Comparison of ENCODE assay signal across 8 cellular contexts in the genomic region with DNA sequence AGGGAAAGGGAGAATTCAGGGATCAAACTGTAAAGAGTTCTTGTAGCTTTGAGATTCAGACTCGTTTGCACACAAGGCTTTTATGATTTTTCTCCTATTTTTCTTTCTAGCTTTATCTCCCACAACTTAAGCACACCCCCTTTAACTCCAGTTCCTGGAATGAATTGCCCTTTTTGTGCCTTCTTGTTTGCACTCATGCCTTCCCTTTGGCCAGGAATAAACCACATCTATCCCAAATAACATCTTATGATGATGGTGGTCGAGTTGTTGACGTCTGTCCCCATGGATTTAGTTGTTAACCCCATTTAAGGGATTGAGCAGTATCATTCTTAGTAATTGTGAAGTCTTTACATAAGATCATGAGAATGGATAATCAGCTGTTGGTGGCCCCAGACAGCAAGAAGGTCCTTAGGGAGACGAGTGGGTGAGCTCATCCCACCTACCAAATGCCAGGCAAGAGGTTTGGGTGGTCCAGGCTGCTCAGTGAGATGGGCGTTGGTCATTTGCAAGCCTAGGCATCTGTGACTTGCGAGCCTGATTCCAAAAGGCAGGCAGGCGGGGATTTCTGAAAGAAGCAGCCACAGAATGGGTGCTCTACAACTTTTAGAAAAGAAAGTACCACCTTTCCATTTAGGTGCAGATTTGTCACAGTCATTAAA. TPM values are rescaled to one million over a fixed set of nuclear protein-coding genes. Genes with fewer than 3 reads are reported as not detected.
DNase-seq lines count a peak whose midpoint lies in the region; ATAC-seq, FAIRE-seq and TF ChIP-seq lines count a peak whose summit lies in the region.

No MANE protein-coding gene starts in this region.

- no peak for DNase-seq in activated naive CD4-positive, alpha-beta T cell treated with anti-CD3 and anti-CD28 coated beads for 36 hours
- DNase-seq in activated naive CD4-positive, alpha-beta T cell treated with anti-CD3 and anti-CD28 coated beads, Interleukin-2, amount 50 U/mL, for 16 hours, result no peak
- no peak for DNase-seq in astrocyte (ENCODE audit: low read depth)
- DNase-seq in memory B cell (ENCODE audit: low spot score in 2 of 2), result no peak
- no peak for DNase-seq in upper lobe of right lung
- DNase-seq in NCI-H2107 treated with DMSO at 0.1 percent for 48 hours (lab: John Stamatoyannopoulos, UW; ENCODE audit: unreplicated experiment), result no peak

- no peak overlapping the region for H3K27ac Mint-ChIP-seq in activated naive CD4-positive, alpha-beta T cell treated with anti-CD3 and anti-CD28 coated beads for 36 hours
- H3K27ac Mint-ChIP-seq in astrocyte (ENCODE audit: unreplicated experiment) (peak overlapping the region; percentile 8), memory B cell (peak overlapping the region; percentile 28)

- H3K27me3 ChIP-seq in astrocyte (ENCODE audit: insufficient read depth, low read length), result no peaks in the 10 kb centered on the region
- no peaks in the 10 kb centered on the region for H3K27me3 ChIP-seq in upper lobe of right lung

- intact Hi-C loops in activated naive CD4-positive, alpha-beta T cell treated with anti-CD3 and anti-CD28 coated beads for 36 hours (cut with micrococcal nuclease), result loop anchor here (2.0 to 10.0 kb wide), 4 partner anchors 23 to 1367 kb away; a partner anchor contains a TSS
- intact Hi-C loops in upper lobe of right lung (cut with DNase I), result no loop called here

- FAIRE-seq in astrocyte (lab: Jason Lieb, UNC), result no peak

- H3K27me3 Mint-ChIP-seq in activated naive CD4-positive, alpha-beta T cell treated with anti-CD3 and anti-CD28 coated beads for 36 hours (ENCODE audit: low read depth), result no peaks in the 10 kb centered on the region
- H3K27me3 Mint-ChIP-seq in astrocyte (ENCODE audit: low read depth, unreplicated experiment) (no peaks in the 10 kb centered on the region), memory B cell (no peaks in the 10 kb centered on the region)

- H3K4me3 ChIP-seq in astrocyte (ENCODE audit: insufficient read depth, low read depth, low read length), result peak overlapping the region; percentile 91
- H3K4me3 ChIP-seq in upper lobe of right lung, result peak overlapping the region; percentile 82

- peak overlapping the region; percentile 96 for H3K4me2 ChIP-seq in astrocyte (ENCODE audit: low read length)

- H2AFZ ChIP-seq in astrocyte (ENCODE audit: low read depth, low read length), result no peak overlapping the region

- peaks cover 16% of the 10 kb centered on the region for H3K36me3 Mint-ChIP-seq in activated naive CD4-positive, alpha-beta T cell treated with anti-CD3 and anti-CD28 coated beads for 36 hours (ENCODE audit: low read depth)
- H3K36me3 Mint-ChIP-seq in astrocyte (ENCODE audit: low read depth, unreplicated experiment) (peaks cover 8% of the 10 kb centered on the region), memory B cell (peaks cover 5% of the 10 kb centered on the region)

- H3K4me1 ChIP-seq in astrocyte (ENCODE audit: insufficient read depth, low read length) (peaks cover 25% of the 10 kb centered on the region), upper lobe of right lung (peaks cover 37% of the 10 kb centered on the region)

- H3K4me3 Mint-ChIP-seq in activated naive CD4-positive, alpha-beta T cell treated with anti-CD3 and anti-CD28 coated beads for 36 hours, result peak overlapping the region; percentile 93
- H3K4me3 Mint-ChIP-seq in astrocyte (ENCODE audit: unreplicated experiment) (peak overlapping the region; percentile 91), memory B cell (peak overlapping the region; percentile 78)

- H3K9me3 ChIP-seq in astrocyte (ENCODE audit: insufficient read depth, low read depth, low read length) (no peaks in the 10 kb centered on the region), upper lobe of right lung (no peaks in the 10 kb centered on the region)

- peaks cover 47% of the 10 kb centered on the region for H3K4me1 Mint-ChIP-seq in activated naive CD4-positive, alpha-beta T cell treated with anti-CD3 and anti-CD28 coated beads for 36 hours (ENCODE audit: low read depth)
- H3K4me1 Mint-ChIP-seq in astrocyte (ENCODE audit: low read depth, unreplicated experiment) (peaks cover 19% of the 10 kb centered on the region), memory B cell (peaks cover 16% of the 10 kb centered on the region)

- H3K9me3 Mint-ChIP-seq in activated naive CD4-positive, alpha-beta T cell treated with anti-CD3 and anti-CD28 coated beads for 36 hours, result no peaks in the 10 kb centered on the region
- H3K9me3 Mint-ChIP-seq in astrocyte (ENCODE audit: unreplicated experiment), result no peaks in the 10 kb centered on the region
- H3K9me3 Mint-ChIP-seq in memory B cell, result no peaks in the 10 kb centered on the region

- CTCF ChIA-PET in activated naive CD4-positive, alpha-beta T cell treated with anti-CD3 and anti-CD28 coated beads for 36 hours (lab: Charles Lee), result interaction anchor here (0.6 to 2.8 kb wide), 6 partner anchors 15 to 302 kb away, joined by 3 to 17 read pairs (median 3); a partner anchor contains a TSS

- H3K36me3 ChIP-seq in astrocyte (ENCODE audit: insufficient read depth, low read length) (peaks cover 6% of the 10 kb centered on the region), upper lobe of right lung (peaks cover 22% of the 10 kb centered on the region)

- TF ChIP-seq CTCF in astrocyte (IDR thresholded peaks at IDR 0.05; ENCODE audit: insufficient read depth, low read depth, low read length), result no peak
- no peak for TF ChIP-seq CTCF in upper lobe of right lung (IDR thresholded peaks at IDR 0.05)

- ATAC-seq in memory B cell (ENCODE audit: low read depth), result no peak
- no peak for ATAC-seq in upper lobe of right lung
- no peak for ATAC-seq in GM21528 (IDR thresholded peaks at IDR 0.05; ENCODE audit: low FRiP score, unreplicated experiment)
- ATAC-seq in GM19452 (IDR thresholded peaks at IDR 0.05; ENCODE audit: unreplicated experiment), result no peak

- H3K27ac ChIP-seq in astrocyte (ENCODE audit: low read depth, low read length), result peak overlapping the region; percentile 88
- peak overlapping the region; percentile 92 for H3K27ac ChIP-seq in upper lobe of right lung

- peak overlapping the region; percentile 93 for H3K9ac ChIP-seq in astrocyte (ENCODE audit: low read length)

- H3K79me2 ChIP-seq in astrocyte (ENCODE audit: insufficient read depth, low read length), result peaks cover 68% of the 10 kb centered on the region

- peaks cover 56% of the 10 kb centered on the region for H4K20me1 ChIP-seq in astrocyte (ENCODE audit: insufficient read depth, low read length)

RNA-seq across cellular contexts. Expression of a gene that starts 2.3 kb away (rescaled TPM):
- 10 to 100 TPM; 19.2 to 21.7 TPM for total RNA-seq in activated naive CD4-positive, alpha-beta T cell treated with anti-CD3 and anti-CD28 coated beads for 36 hours
- total RNA-seq in astrocyte (31.3 and 31.5 TPM in 2 replicates), upper lobe of right lung (42.9 TPM)

RNA-seq across cellular contexts. Expression of a gene that starts 16.7 kb away (rescaled TPM):
- total RNA-seq in activated naive CD4-positive, alpha-beta T cell treated with anti-CD3 and anti-CD28 coated beads for 36 hours, result under 1 TPM in 1 of 2 experiments, not detected in 1; 0.07 TPM
- total RNA-seq in astrocyte (0.23 and 0.55 TPM in 2 replicates), upper lobe of right lung (0.84 TPM)
